ENCODE assay signal across 1 cellular context in genomic region chr5:37005252-37005651, GRCh38.
TF ChIP-seq lines count a peak whose summit lies in the region.

No MANE protein-coding gene starts in this region.

TF ChIP-seq in endothelial cell of umbilical vein, 7 proteins besides CTCF, POLR2A, EP300 and RAD21:
- TF ChIP-seq JUN (IDR thresholded peaks at IDR 0.05; ENCODE audit: borderline replicate concordance, insufficient read depth, insufficient read length, low read depth) (no peak), MYC (IDR thresholded peaks at IDR 0.05; ENCODE audit: low read depth, low read length) (no peak), GATA2 (IDR thresholded peaks at IDR 0.05; ENCODE audit: insufficient read depth, insufficient read length, low read depth, low read length) (peak; percentile 10), EZH2 (IDR thresholded peaks at IDR 0.05; ENCODE audit: borderline replicate concordance, low read depth, low read length, severe bottlenecking) (no peak), FOS (IDR thresholded peaks at IDR 0.05; ENCODE audit: borderline replicate concordance, insufficient read depth, low read length) (peak; percentile 44)
- TF ChIP-seq, protein P1, sequence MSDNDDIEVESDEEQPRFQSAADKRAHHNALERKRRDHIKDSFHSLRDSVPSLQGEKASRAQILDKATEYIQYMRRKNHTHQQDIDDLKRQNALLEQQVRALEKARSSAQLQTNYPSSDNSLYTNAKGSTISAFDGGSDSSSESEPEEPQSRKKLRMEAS (IDR thresholded peaks at IDR 0.05; ENCODE audit: insufficient read depth, insufficient read length): no peak
